Comparison of ENCODE assay signal across 10 cellular contexts in genomic region chr2:42752299-42752698, GRCh38. TPM values are rescaled to one million over a fixed set of nuclear protein-coding genes. Genes with fewer than 3 reads are reported as not detected.
DNase-seq lines count a peak whose midpoint lies in the region; ATAC-seq and TF ChIP-seq lines count a peak whose summit lies in the region.
"Had no signal": no experiment of that assay in that cellular context is flagged by ENCODE, and none has a peak within 500 bp of the region (broad histone marks: within the 10 kb centered on the region; RNA-seq: fewer than 3 reads in every experiment).

No MANE protein-coding gene starts in this region.

- no peak overlapping the region for H4K91ac ChIP-seq in mesenchymal stem cell (ENCODE audit: low read length)

- WGBS in upper lobe of left lung, 2 donors = 47 to 70% methylated on average over 1 of the region's 1 CpG
- WGBS in mesenchymal stem cell = no CpG with 5 or more reads among the region's 1 CpG

- H3K36me3 ChIP-seq in right atrium auricular region = no peaks in the 10 kb centered on the region
- peaks cover 0 to 17% (median 8%) of the 10 kb centered on the region in 4 donors for H3K36me3 ChIP-seq in upper lobe of left lung
- H3K36me3 ChIP-seq in mesenchymal stem cell (ENCODE audit: control insufficient read depth in 1 of 2, insufficient read depth in 2 of 2, low read depth in 1 of 2, low read length in 2 of 2) = peaks cover 0 to 48% of the 10 kb centered on the region in 2 experiments

- H2AK5ac ChIP-seq in mesenchymal stem cell (ENCODE audit: low read length, severe bottlenecking) = no peak overlapping the region

- peaks cover 0 to 18% of the 10 kb centered on the region in 2 donors for H3K4me1 ChIP-seq in right atrium auricular region
- H3K4me1 ChIP-seq in upper lobe of left lung = peaks cover 0 to 13% (median 9%) of the 10 kb centered on the region in 4 donors
- peaks cover 6% of the 10 kb centered on the region for H3K4me1 ChIP-seq in mesenchymal stem cell (ENCODE audit: control insufficient read depth, insufficient read depth, low read depth, low read length)
- H3K4me1 ChIP-seq: A549 had no signal

- intact Hi-C loops in Right ventricle myocardium superior (cut with DNase I) = no loop called here

- no peak for TF ChIP-seq EP300 in upper lobe of left lung (IDR thresholded peaks at IDR 0.05)

- no peak overlapping the region for H3K18ac ChIP-seq in mesenchymal stem cell (ENCODE audit: low read depth in 1 of 2, low read length in 2 of 2)

- no peak overlapping the region for H3K4me2 ChIP-seq in mesenchymal stem cell (ENCODE audit: low read length, poor library complexity, severe bottlenecking)
- H3K4me2 ChIP-seq: A549 had no signal

- no peak overlapping the region for H2BK12ac ChIP-seq in mesenchymal stem cell (ENCODE audit: low read length in 2 of 2)

- no peak overlapping the region for H2BK15ac ChIP-seq in mesenchymal stem cell (ENCODE audit: low read depth, poor library complexity, severe bottlenecking)

- peak; percentile 51 for ATAC-seq in Right ventricle myocardium superior (ENCODE audit: poor library complexity)
- peak; percentile 67 for ATAC-seq in HG03066 (IDR thresholded peaks at IDR 0.05; ENCODE audit: low read depth, unreplicated experiment)
- peak; percentile 68 to 84 for ATAC-seq in upper lobe of left lung (ENCODE audit: low FRiP score in 2 of 2)
- ATAC-seq: A549, body of pancreas had no signal

- no peak for DNase-seq in Right ventricle myocardium superior
- no peak for DNase-seq in right atrium auricular region (ENCODE audit: low spot score)
- DNase-seq in SKM-1 (lab: John Stamatoyannopoulos, UW; ENCODE audit: unreplicated experiment) = peak; percentile 94
- DNase-seq in upper lobe of left lung = peak in 1 of 2 donors; percentile 70
- no peak for DNase-seq in NCI-H1930 (lab: John Stamatoyannopoulos, UW)
- no peak for DNase-seq in activated effector memory CD4-positive, alpha-beta T cell treated with Interleukin-2 at 50 U/mL for 16 hours
- DNase-seq in mesenchymal stem cell = no peak

- no peaks in the 10 kb centered on the region for H3K27me3 ChIP-seq in right atrium auricular region
- no peaks in the 10 kb centered on the region for H3K27me3 ChIP-seq in upper lobe of left lung
- no peaks in the 10 kb centered on the region for H3K27me3 ChIP-seq in mesenchymal stem cell (ENCODE audit: control insufficient read depth in 1 of 2, insufficient read depth in 1 of 2, low read length in 2 of 2)
- H3K27me3 ChIP-seq: body of pancreas had no signal

- H3K79me1 ChIP-seq in mesenchymal stem cell (replicated peaks; ENCODE audit: low read length, poor library complexity, severe bottlenecking) = no peaks in the 10 kb centered on the region

- no peak overlapping the region for H2AFZ ChIP-seq in mesenchymal stem cell (ENCODE audit: low read depth, low read length)

- H2BK120ac ChIP-seq in mesenchymal stem cell (ENCODE audit: low read depth, low read length) = no peak overlapping the region

- H3K4me3 ChIP-seq in right atrium auricular region = no peak overlapping the region
- no peak overlapping the region for H3K4me3 ChIP-seq in upper lobe of left lung
- no peak overlapping the region for H3K4me3 ChIP-seq in mesenchymal stem cell (ENCODE audit: insufficient read depth in 1 of 2, low read depth in 1 of 2, low read length in 2 of 2)
- H3K4me3 ChIP-seq: A549, body of pancreas had no signal

- TF ChIP-seq CTCF in right atrium auricular region (IDR thresholded peaks at IDR 0.05) = no peak
- no peak for TF ChIP-seq CTCF in upper lobe of left lung (IDR thresholded peaks at IDR 0.05)

- TF ChIP-seq POLR2A in upper lobe of left lung (IDR thresholded peaks at IDR 0.05) = no peak

- H3K9me3 ChIP-seq in right atrium auricular region = no peaks in the 10 kb centered on the region
- H3K9me3 ChIP-seq in upper lobe of left lung = no peaks in the 10 kb centered on the region
- no peaks in the 10 kb centered on the region for H3K9me3 ChIP-seq in mesenchymal stem cell (ENCODE audit: control insufficient read depth, low read length)
- H3K9me3 ChIP-seq: A549, body of pancreas had no signal

- H2BK5ac ChIP-seq in mesenchymal stem cell (ENCODE audit: low read depth, low read length, poor library complexity, severe bottlenecking) = no peak overlapping the region

- H3K27ac ChIP-seq in right atrium auricular region (no peak overlapping the region), upper lobe of left lung (peak overlapping the region in 3 of 4 donors; percentile 35 to 56 (median 42)), mesenchymal stem cell (ENCODE audit: low read length, poor library complexity, severe bottlenecking) (no peak overlapping the region)
- H3K27ac ChIP-seq: A549 had no signal

- no peak overlapping the region for H3K23ac ChIP-seq in mesenchymal stem cell (ENCODE audit: low read length in 2 of 2)

- H3K4ac ChIP-seq in mesenchymal stem cell (ENCODE audit: low read depth in 1 of 2, low read length in 2 of 2) = no peak overlapping the region

- H3K14ac ChIP-seq in mesenchymal stem cell (ENCODE audit: low read length in 2 of 2) = no peak overlapping the region

- no peak overlapping the region for H3K9ac ChIP-seq in mesenchymal stem cell (ENCODE audit: low read length)

- H4K8ac ChIP-seq in mesenchymal stem cell (ENCODE audit: low read length) = no peak overlapping the region

RNA-seq across cellular contexts. Expression of gene OXER1, which starts 11.6 kb away (rescaled TPM):
- total RNA-seq in Right ventricle myocardium superior (0.40 TPM), right atrium auricular region (under 1 TPM; 0.47 to 0.48 TPM), upper lobe of left lung (1 to 10 TPM in 4 of 6 donors, under 1 TPM in 2; 0.22 to 3.1 (median 1.3) TPM)
- polyA plus RNA-seq in mesenchymal stem cell (2013, experiment 1 of 2) = 0.33 TPM
- polyA plus RNA-seq in mesenchymal stem cell (2013, experiment 2 of 2) = 0.21 TPM
- polyA plus RNA-seq: A549 had no signal

RNA-seq across cellular contexts. Expression of gene HAAO, which starts 40.1 kb away (rescaled TPM):
- total RNA-seq in Right ventricle myocardium superior (2.3 TPM), right atrium auricular region (1 to 10 TPM; 1.4 to 2.6 TPM), upper lobe of left lung (1 to 10 TPM; 1.8 to 9.4 (median 7.1) TPM)
- polyA plus RNA-seq in mesenchymal stem cell (2013, experiment 1 of 2) = 1.9 TPM
- polyA plus RNA-seq in mesenchymal stem cell (2013, experiment 2 of 2) = 1.8 TPM
- polyA plus RNA-seq: A549 had no signal

Comparison
In these comparisons a context has a peak if more than half of its experiments do, and no peak if none do; other contexts are left out.
1. H3K27ac ChIP-seq: peak in upper lobe of left lung (3 of 4); none in right atrium auricular region (0 of 2) and mesenchymal stem cell (single experiment).
2. Peak in every context shown above with its lines, with median percentiles within 50 percentile points of each other: ATAC-seq.